ENCODE assay signal across 20 cellular contexts in the genomic region with DNA sequence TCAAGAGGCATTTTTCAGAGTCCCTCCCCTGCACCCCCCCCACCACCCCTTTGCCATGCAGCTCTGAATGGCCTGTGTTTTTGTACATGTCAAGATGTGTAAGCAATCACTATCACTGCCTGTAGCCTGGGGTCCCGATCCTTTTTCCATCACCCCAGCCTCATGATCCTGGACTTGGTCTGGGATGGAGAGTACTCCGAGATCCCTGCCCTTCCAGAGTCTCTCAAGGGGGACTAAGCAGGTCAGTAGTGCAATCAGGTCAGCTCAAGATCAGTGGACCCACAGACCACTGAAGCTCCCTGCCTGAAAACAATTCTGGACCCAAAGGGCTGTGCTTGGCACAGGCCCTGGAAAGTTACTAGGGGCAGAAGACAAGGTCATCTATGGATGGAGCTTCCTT. TPM values are rescaled to one million over a fixed set of nuclear protein-coding genes. Genes with fewer than 3 reads are reported as not detected.
DNase-seq lines count a peak whose midpoint lies in the region; ATAC-seq and TF ChIP-seq lines count a peak whose summit lies in the region.
"Had no signal": no experiment of that assay in that cellular context is flagged by ENCODE, and none has a peak within 500 bp of the region (broad histone marks: within the 10 kb centered on the region; RNA-seq: fewer than 3 reads in every experiment).

No MANE protein-coding gene starts in this region.

- H3K27me3 ChIP-seq in BLaER1 treated with 17β-estradiol and CSF1 and Interleukin-3, amounts not matched to agents 10 nM and 100 nM: no peaks in the 10 kb centered on the region
- no peaks in the 10 kb centered on the region for H3K27me3 ChIP-seq in PC-9 (ENCODE audit: insufficient read depth, low read depth)
- H3K27me3 ChIP-seq in trophoblast cell (ENCODE audit: insufficient read depth, low read length): no peaks in the 10 kb centered on the region

- DNase-seq in activated T-cell treated with anti-CD3 and anti-CD28 coated beads, Interleukin-2, amount 50 U/mL, for 24 hours: peak; percentile 26
- no peak for DNase-seq in activated T-cell treated with anti-CD3 and anti-CD28 coated beads, Interleukin-2, amount 50 U/mL, for 72 hours
- DNase-seq in PC-9 (no peak), trophoblast cell (no peak), kidney tubule cell (ENCODE audit: low spot score) (no peak), ACHN (no peak), NCI-H1930 (lab: John Stamatoyannopoulos, UW) (no peak)
- DNase-seq: C1 segment of cervical spinal cord, DMS79 treated with DMSO at 0.1 percent for 48 hours, NCI-H1092 treated with DMSO at 0.1 percent for 48 hours, NCI-H146, NCI-H446, NCI-H526 treated with DMSO at 0.1 percent for 48 hours had no signal

- no peak overlapping the region for H4K8ac ChIP-seq in trophoblast cell (ENCODE audit: low read depth, low read length)

- no peak for TF ChIP-seq CTCF in PC-9 (conservative IDR thresholded peaks at IDR 0.05)

- no peak overlapping the region for H3K23ac ChIP-seq in trophoblast cell (ENCODE audit: low read length)

- in situ Hi-C loops in ACHN (cut with HindIII; ENCODE audit: low pct_ligation_motif_present, low pct_unique_long_range_greater_than_20kb, low sequenced_read_pairs): no loop called here

- no peaks in the 10 kb centered on the region for H3K79me2 ChIP-seq in PC-9 (ENCODE audit: low read depth)
- no peaks in the 10 kb centered on the region for H3K79me2 ChIP-seq in trophoblast cell (ENCODE audit: control insufficient read depth, insufficient read depth, low read length, poor library complexity)

- H3K14ac ChIP-seq in trophoblast cell (ENCODE audit: low read length): peak overlapping the region; percentile 40

- H3K36me3 Mint-ChIP-seq in activated T-cell treated with anti-CD3 and anti-CD28 coated beads, Interleukin-2, amount 50 U/mL, for 24 hours (ENCODE audit: low read depth): no peaks in the 10 kb centered on the region
- H3K36me3 Mint-ChIP-seq in activated T-cell treated with anti-CD3 and anti-CD28 coated beads, Interleukin-2, amount 50 U/mL, for 72 hours (ENCODE audit: insufficient read depth in 2 of 2): peaks cover 6% of the 10 kb centered on the region in 2 donors

- CTCF ChIA-PET in PC-9 (lab: Charles Lee): no interaction called here

- peaks cover 7% of the 10 kb centered on the region for H3K27me3 Mint-ChIP-seq in activated T-cell treated with anti-CD3 and anti-CD28 coated beads, Interleukin-2, amount 50 U/mL, for 24 hours
- H3K27me3 Mint-ChIP-seq in activated T-cell treated with anti-CD3 and anti-CD28 coated beads, Interleukin-2, amount 50 U/mL, for 72 hours (ENCODE audit: low read depth): peaks cover 7% of the 10 kb centered on the region

- peaks cover 0 to 45% (median 13%) of the 10 kb centered on the region in 11 experiments; a peak in 14 of 22 replicates for H3K9me3 ChIP-seq in BLaER1 treated with 17β-estradiol and CSF1 and Interleukin-3, amounts not matched to agents 10 nM and 100 nM (replicated peaks in 1 of 11)
- H3K9me3 ChIP-seq in PC-9 (ENCODE audit: insufficient read depth, low read depth) (no peaks in the 10 kb centered on the region), trophoblast cell (ENCODE audit: insufficient read depth, low read depth, low read length) (peaks cover 8% of the 10 kb centered on the region)

- H3K27ac Mint-ChIP-seq in activated T-cell treated with anti-CD3 and anti-CD28 coated beads, Interleukin-2, amount 50 U/mL, for 24 hours: peak overlapping the region; percentile 7
- H3K27ac Mint-ChIP-seq in activated T-cell treated with anti-CD3 and anti-CD28 coated beads, Interleukin-2, amount 50 U/mL, for 72 hours: no peak overlapping the region
- H3K27ac Mint-ChIP-seq: H9, IgD-negative memory B cell had no signal

- peaks cover 7% of the 10 kb centered on the region; the same call in 1 of the 2 replicates for H3F3A ChIP-seq in PC-9 (ENCODE audit: insufficient read depth, low read depth)

- H4K20me1 ChIP-seq in BLaER1 treated with 17β-estradiol and CSF1 and Interleukin-3, amounts not matched to agents 10 nM and 100 nM: no peaks in the 10 kb centered on the region
- H4K20me1 ChIP-seq in PC-9 (ENCODE audit: insufficient read depth): no peaks in the 10 kb centered on the region

- peak overlapping the region; percentile 70 for H2BK5ac ChIP-seq in trophoblast cell (ENCODE audit: low read depth, low read length, poor library complexity)

- no peak overlapping the region for H4K12ac ChIP-seq in trophoblast cell (ENCODE audit: low read depth, low read length)

- peaks cover 7% of the 10 kb centered on the region for H3K79me1 ChIP-seq in trophoblast cell (ENCODE audit: low read length)

- H3K4me2 ChIP-seq in BLaER1 treated with 17β-estradiol and CSF1 and Interleukin-3, amounts not matched to agents 10 nM and 100 nM: peak overlapping the region; percentile 17 to 72 (median 46); a peak in 20 of 22 replicates
- H3K4me2 ChIP-seq in PC-9 (no peak overlapping the region), trophoblast cell (ENCODE audit: low read length) (no peak overlapping the region)

- no peak for ATAC-seq in activated T-cell treated with anti-CD3 and anti-CD28 coated beads, Interleukin-2, amount 50 U/mL, for 72 hours (replicated peaks in 1 of 2)
- ATAC-seq: Right ventricle myocardium inferior had no signal

- no peaks in the 10 kb centered on the region for H3K36me3 ChIP-seq in BLaER1 treated with 17β-estradiol and CSF1 and Interleukin-3, amounts not matched to agents 10 nM and 100 nM
- no peaks in the 10 kb centered on the region for H3K36me3 ChIP-seq in PC-9 (ENCODE audit: low read depth)
- H3K36me3 ChIP-seq in trophoblast cell (ENCODE audit: control insufficient read depth in 1 of 2, insufficient read depth in 2 of 2, low read length in 2 of 2): no peaks in the 10 kb centered on the region

- H3K18ac ChIP-seq in trophoblast cell (ENCODE audit: low read length): no peak overlapping the region

- H4K91ac ChIP-seq in trophoblast cell (ENCODE audit: low read depth, low read length): peak overlapping the region; percentile 30

- no CpG with 5 or more reads among the region's 2 CpGs for WGBS in trophoblast cell (ENCODE audit: extremely low coverage, insufficient coverage, insufficient read length)

- POLR2A ChIA-PET in PC-9 (lab: Charles Lee; ENCODE audit: unreplicated experiment): interaction anchor here (0.6 kb wide), 1 partner anchor 130 kb away, joined by 19 read pairs; a partner anchor contains a TSS

- H2BK12ac ChIP-seq in trophoblast cell (ENCODE audit: low read length): peak overlapping the region; percentile 19

- H3K9me2 ChIP-seq in PC-9 (ENCODE audit: insufficient read depth): no peaks in the 10 kb centered on the region

- peak overlapping the region in 7 of 11 experiments; percentile 18 to 77 (median 64); a peak in 12 of 22 replicates for H3K27ac ChIP-seq in BLaER1 treated with 17β-estradiol and CSF1 and Interleukin-3, amounts not matched to agents 10 nM and 100 nM
- H3K27ac ChIP-seq in PC-9 (peak overlapping the region; percentile 19; the same call in 1 of the 2 replicates), trophoblast cell (ENCODE audit: low read depth, low read length) (peak overlapping the region; percentile 55)
- H3K27ac ChIP-seq: HL-60 had no signal

- peak overlapping the region; percentile 56 for H2BK120ac ChIP-seq in trophoblast cell (ENCODE audit: insufficient read depth, low read length, poor library complexity)

- BruUV-seq in PC-9 (replicated peaks; lab: Mats Ljungman, UMichigan): no TSS peak

- H3K4me1 Mint-ChIP-seq in activated T-cell treated with anti-CD3 and anti-CD28 coated beads, Interleukin-2, amount 50 U/mL, for 24 hours (ENCODE audit: low read depth): peaks cover 41% of the 10 kb centered on the region
- peaks cover 45% of the 10 kb centered on the region for H3K4me1 Mint-ChIP-seq in activated T-cell treated with anti-CD3 and anti-CD28 coated beads, Interleukin-2, amount 50 U/mL, for 72 hours (ENCODE audit: low read depth)

- no peak overlapping the region for H3K4me3 Mint-ChIP-seq in activated T-cell treated with anti-CD3 and anti-CD28 coated beads, Interleukin-2, amount 50 U/mL, for 24 hours
- H3K4me3 Mint-ChIP-seq in activated T-cell treated with anti-CD3 and anti-CD28 coated beads, Interleukin-2, amount 50 U/mL, for 72 hours: no peak overlapping the region
- H3K4me3 Mint-ChIP-seq: H9 had no signal

- H3K4me3 ChIP-seq in BLaER1 treated with 17β-estradiol and CSF1 and Interleukin-3, amounts not matched to agents 10 nM and 100 nM: no peak overlapping the region
- H3K4me3 ChIP-seq in PC-9 (no peak overlapping the region), trophoblast cell (ENCODE audit: low read depth, low read length) (no peak overlapping the region)

- intact Hi-C loops in PC-9 (cut with micrococcal nuclease; ENCODE audit: unreplicated experiment): no loop called here

- 0 out of 22 replicates have a peak overlapping the region, but pooled peaks of 1 of the 11 experiments have one; percentile 19 for H3K9ac ChIP-seq in BLaER1 treated with 17β-estradiol and CSF1 and Interleukin-3, amounts not matched to agents 10 nM and 100 nM
- H3K9ac ChIP-seq in trophoblast cell (ENCODE audit: low read length): no peak overlapping the region

- no peak overlapping the region for H2AK5ac ChIP-seq in trophoblast cell (ENCODE audit: low read length)

- H3K4ac ChIP-seq in trophoblast cell (ENCODE audit: low read depth, low read length): no peak overlapping the region

- H2AFZ ChIP-seq in PC-9 (no peak overlapping the region), trophoblast cell (ENCODE audit: insufficient read depth, low read length, poor library complexity) (no peak overlapping the region)

- H3K4me1 ChIP-seq in BLaER1 treated with 17β-estradiol and CSF1 and Interleukin-3, amounts not matched to agents 10 nM and 100 nM: peaks cover 14 to 54% (median 33%) of the 10 kb centered on the region in 10 experiments; a peak in 19 of 20 replicates
- H3K4me1 ChIP-seq in PC-9 (replicated peaks; ENCODE audit: insufficient read depth) (peaks cover 12% of the 10 kb centered on the region; the same call in 1 of the 2 replicates), trophoblast cell (ENCODE audit: control insufficient read depth in 1 of 2, insufficient read depth in 2 of 2, low read length in 2 of 2) (peaks cover 3 to 4% of the 10 kb centered on the region in 2 experiments)

- no peaks in the 10 kb centered on the region for H3K9me3 Mint-ChIP-seq in activated T-cell treated with anti-CD3 and anti-CD28 coated beads, Interleukin-2, amount 50 U/mL, for 24 hours
- H3K9me3 Mint-ChIP-seq in activated T-cell treated with anti-CD3 and anti-CD28 coated beads, Interleukin-2, amount 50 U/mL, for 72 hours: peaks cover 5 to 7% of the 10 kb centered on the region in 2 donors
- H3K9me3 Mint-ChIP-seq: IgD-negative memory B cell had no signal

RNA-seq across cellular contexts. Expression of a gene that starts 7.5 kb away (rescaled TPM):
- total RNA-seq in activated T-cell treated with anti-CD3 and anti-CD28 coated beads, Interleukin-2, amount 50 U/mL, for 72 hours: not detected
- not detected in 2 replicates for total RNA-seq in PC-9 (2021)
- polyA plus RNA-seq in trophoblast cell (2013): 1.4 and 2.0 TPM in 2 replicates
- total RNA-seq: H9, HT1080, SK-MEL-5 had no signal
- polyA plus RNA-seq: IgD-negative memory B cell had no signal

RNA-seq across cellular contexts. Expression of a gene that starts 45.7 kb away (rescaled TPM):
- 100 to 1,000 TPM; 324 to 425 TPM for total RNA-seq in activated T-cell treated with anti-CD3 and anti-CD28 coated beads, Interleukin-2, amount 50 U/mL, for 72 hours
- total RNA-seq in PC-9 (2021): 156 and 235 TPM in 2 replicates
- 98.7 and 104 TPM in 2 replicates for polyA plus RNA-seq in trophoblast cell (2013)
- polyA plus RNA-seq: IgD-negative memory B cell had no signal

Comparison
In these comparisons a context has a peak if more than half of its experiments do, and no peak if none do; other contexts are left out.
1. H3K4me2 ChIP-seq: peak in BLaER1 treated with 17β-estradiol and CSF1 and Interleukin-3, amounts not matched to agents 10 nM and 100 nM (11 of 11); none in PC-9 (single experiment) and trophoblast cell (single experiment).
2. Peak in every context shown above with its lines, with median percentiles within 50 percentile points of each other: H3K27ac ChIP-seq.